Comparison of ENCODE assay signal across 8 cellular contexts in the genomic region with DNA sequence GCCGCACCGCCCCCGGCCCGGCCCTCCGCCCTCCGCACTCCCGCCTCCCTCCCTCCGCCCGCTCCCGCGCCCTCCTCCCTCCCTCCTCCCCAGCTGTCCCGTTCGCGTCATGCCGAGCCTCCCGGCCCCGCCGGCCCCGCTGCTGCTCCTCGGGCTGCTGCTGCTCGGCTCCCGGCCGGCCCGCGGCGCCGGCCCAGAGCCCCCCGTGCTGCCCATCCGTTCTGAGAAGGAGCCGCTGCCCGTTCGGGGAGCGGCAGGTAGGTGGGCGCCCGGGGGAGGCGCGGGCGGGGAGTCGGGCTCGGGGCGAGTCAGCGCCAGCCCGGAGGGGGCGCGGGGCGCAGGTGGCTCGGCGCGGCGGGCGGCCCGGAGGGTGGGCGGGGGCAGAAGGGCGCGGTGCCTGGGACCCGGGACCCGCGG. TPM values are rescaled to one million over a fixed set of nuclear protein-coding genes. Genes with fewer than 3 reads are reported as not detected.
DNase-seq lines count a peak whose midpoint lies in the region; TF ChIP-seq lines count a peak whose summit lies in the region.

No MANE protein-coding gene starts in this region.

- no peak for TF ChIP-seq CTCF in AG04449 (IDR thresholded peaks at IDR 0.05; ENCODE audit: insufficient read depth, low read length, missing control alignments)
- no peak for TF ChIP-seq CTCF in osteocyte (IDR thresholded peaks at IDR 0.05)

- CTCF ChIA-PET in AG04449 (lab: Yijun Ruan, JAX): interaction anchor here (0.8 to 3.1 kb wide), 4 partner anchors 8 to 133 kb away, joined by 3 to 25 read pairs (median 3); no protein-coding TSS in a partner anchor

- no peak overlapping the region for H3K4me3 Mint-ChIP-seq in activated T-cell treated with anti-CD3 and anti-CD28 coated beads, Interleukin-2, amount 50 U/mL, for 24 hours
- H3K4me3 Mint-ChIP-seq in osteocyte (ENCODE audit: unreplicated experiment): no peak overlapping the region

- no peak overlapping the region for H3K27ac Mint-ChIP-seq in activated T-cell treated with anti-CD3 and anti-CD28 coated beads, Interleukin-2, amount 50 U/mL, for 24 hours
- no peak overlapping the region for H3K27ac Mint-ChIP-seq in osteocyte (ENCODE audit: unreplicated experiment)

- peaks cover 74% of the 10 kb centered on the region for H3K27me3 Mint-ChIP-seq in activated T-cell treated with anti-CD3 and anti-CD28 coated beads, Interleukin-2, amount 50 U/mL, for 24 hours
- peaks cover 59% of the 10 kb centered on the region for H3K27me3 Mint-ChIP-seq in osteocyte (ENCODE audit: unreplicated experiment)

- H3K4me1 Mint-ChIP-seq in activated T-cell treated with anti-CD3 and anti-CD28 coated beads, Interleukin-2, amount 50 U/mL, for 24 hours (ENCODE audit: low read depth): peaks cover 7% of the 10 kb centered on the region
- H3K4me1 Mint-ChIP-seq in osteocyte (ENCODE audit: unreplicated experiment): peaks cover 13% of the 10 kb centered on the region

- POLR2A ChIA-PET in AG04449 (lab: Yijun Ruan, JAX): no interaction called here

- no peaks in the 10 kb centered on the region for H3K9me3 Mint-ChIP-seq in activated T-cell treated with anti-CD3 and anti-CD28 coated beads, Interleukin-2, amount 50 U/mL, for 24 hours
- no peaks in the 10 kb centered on the region for H3K9me3 Mint-ChIP-seq in osteocyte (ENCODE audit: unreplicated experiment)

- H3K4me3 ChIP-seq in AG04449 (ENCODE audit: low read depth, low read length): peak overlapping the region; percentile 42

- no peak for DNase-seq in AG04449 (ENCODE audit: low read depth, low spot score)
- peak; percentile 9 for DNase-seq in HCEC 1CT
- peak; percentile 55 for DNase-seq in activated T-cell treated with anti-CD3 and anti-CD28 coated beads, Interleukin-2, amount 50 U/mL, for 24 hours
- peak; percentile 16 for DNase-seq in glomerular visceral epithelial cell (ENCODE audit: extremely low spot score)
- peak in 32 of 56 donors; percentile 9 to 72 (median 26) for DNase-seq in nucleus accumbens (lab: John Stamatoyannopoulos, UW)
- no peak for DNase-seq in SKM-1 (lab: John Stamatoyannopoulos, UW; ENCODE audit: unreplicated experiment)
- DNase-seq in foreskin melanocyte: no peak
- no peak for DNase-seq in osteocyte (ENCODE audit: extremely low spot score, unreplicated experiment)

- no peaks in the 10 kb centered on the region for H3K36me3 Mint-ChIP-seq in activated T-cell treated with anti-CD3 and anti-CD28 coated beads, Interleukin-2, amount 50 U/mL, for 24 hours (ENCODE audit: low read depth)
- no peaks in the 10 kb centered on the region for H3K36me3 Mint-ChIP-seq in osteocyte (ENCODE audit: unreplicated experiment)

RNA-seq across cellular contexts. Expression of a gene that starts 0.4 kb away (rescaled TPM):
- total RNA-seq in osteocyte: 2.7 and 4.4 TPM in 2 replicates

RNA-seq across cellular contexts. Expression of a gene that starts 2.2 kb away (rescaled TPM):
- not detected in 2 replicates for total RNA-seq in osteocyte

RNA-seq across cellular contexts. Expression of a gene that starts 18.7 kb away (rescaled TPM):
- total RNA-seq in osteocyte: 56.4 and 57.7 TPM in 2 replicates

RNA-seq across cellular contexts. Expression of a gene that starts 18.8 kb away (rescaled TPM):
- 9.4 and 9.7 TPM in 2 replicates for total RNA-seq in osteocyte

RNA-seq across cellular contexts. Expression of a gene that starts 42.8 kb away (rescaled TPM):
- total RNA-seq in osteocyte: 10.1 and 11.3 TPM in 2 replicates

Comparison
In these comparisons a context has a peak if more than half of its experiments do, and no peak if none do; other contexts are left out.
1. DNase-seq: peak in HCEC 1CT (single experiment), activated T-cell treated with anti-CD3 and anti-CD28 coated beads, Interleukin-2, amount 50 U/mL, for 24 hours (single experiment), glomerular visceral epithelial cell (single experiment) and nucleus accumbens (32 of 56); none in AG04449 (single experiment), SKM-1 (single experiment), foreskin melanocyte (single experiment) and osteocyte (single experiment).